ENCODE assay signal across 31 cellular contexts in the genomic region with DNA sequence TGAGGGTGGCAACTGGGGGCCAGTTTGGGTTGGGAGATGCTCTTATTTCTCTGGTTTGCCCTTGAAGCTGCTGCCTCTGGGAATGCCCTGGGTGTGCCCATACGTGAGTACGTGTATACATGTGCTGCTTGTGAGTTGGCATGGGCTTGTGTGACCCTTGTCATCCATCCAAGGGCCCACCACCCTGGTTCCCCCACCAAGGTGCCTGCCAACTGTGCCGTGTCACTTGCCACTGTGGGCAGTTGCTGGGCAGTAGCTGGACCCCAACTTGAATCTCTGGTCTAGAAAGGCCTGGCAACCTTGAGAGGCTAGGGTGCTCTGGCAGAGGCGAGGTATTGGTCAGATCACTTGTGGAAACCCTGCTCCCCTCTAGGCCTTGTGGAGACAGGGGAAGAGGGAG.
"Had no signal": no experiment of that assay in that cellular context is flagged by ENCODE, and none has a peak within 500 bp of the region (broad histone marks: within the 10 kb centered on the region; RNA-seq: fewer than 3 reads in every experiment).

No MANE protein-coding gene starts in this region.

- H3K36me3 ChIP-seq: adrenal gland, breast epithelium, cardiac muscle cell, colonic mucosa, esophagus squamous epithelium, gastroesophageal sphincter had no signal

- H3K27me3 Mint-ChIP-seq: T-helper 17 cell had no signal

- H3K9me3 ChIP-seq: adrenal gland, body of pancreas, breast epithelium, colonic mucosa, esophagus squamous epithelium, gastroesophageal sphincter had no signal

- ATAC-seq: activated CD4-positive, alpha-beta T cell treated with anti-CD3 and anti-CD28 coated beads for 36 hours; activated CD8-positive, alpha-beta memory T cell treated with anti-CD3 and anti-CD28 coated beads, Interleukin-2, amount 10 ng/mL, durations not matched to agents 7 days and 5 days; activated CD8-positive, alpha-beta T cell treated with anti-CD3 and anti-CD28 coated beads, Interleukin-2, amount 10 ng/mL, durations not matched to agents 7 days and 5 days; activated naive CD8-positive, alpha-beta T cell treated with anti-CD3 and anti-CD28 coated beads, Interleukin-2, amount 50 U/mL, for 24 hours; body of pancreas; gastroesophageal sphincter; T-helper 17 cell had no signal

- H3K36me3 Mint-ChIP-seq: activated CD8-positive, alpha-beta memory T cell treated with anti-CD3 and anti-CD28 coated beads, Interleukin-2, amount 10 ng/mL, durations not matched to agents 7 days and 5 days had no signal

- H3K27ac ChIP-seq: adrenal gland, body of pancreas, breast epithelium, cardiac muscle cell, colonic mucosa, epithelial cell of prostate, esophagus squamous epithelium, gastroesophageal sphincter had no signal

- H3K27me3 ChIP-seq: adrenal gland, body of pancreas, breast epithelium, cardiac muscle cell, colonic mucosa, esophagus squamous epithelium, gastroesophageal sphincter had no signal

- H3K4me3 ChIP-seq: adrenal gland, body of pancreas, breast epithelium, cardiac muscle cell, colonic mucosa, esophagus squamous epithelium, gastroesophageal sphincter had no signal

- H3K27ac Mint-ChIP-seq: activated CD4-positive, alpha-beta memory T cell treated with anti-CD3 and anti-CD28 coated beads for 36 hours; activated CD4-positive, alpha-beta T cell treated with anti-CD3 and anti-CD28 coated beads for 36 hours; activated CD4-positive, alpha-beta T cell treated with anti-CD3 and anti-CD28 coated beads, Interleukin-2, amount 10 ng/mL, durations not matched to agents 24 days and 14 days; activated CD8-positive, alpha-beta memory T cell treated with anti-CD3 and anti-CD28 coated beads, Interleukin-2, amount 10 ng/mL, durations not matched to agents 7 days and 5 days; activated CD8-positive, alpha-beta T cell treated with anti-CD3 and anti-CD28 coated beads, Interleukin-2, amount 10 ng/mL, durations not matched to agents 7 days and 5 days; activated naive CD8-positive, alpha-beta T cell treated with anti-CD3 and anti-CD28 coated beads for 36 hours; activated naive CD8-positive, alpha-beta T cell treated with anti-CD3 and anti-CD28 coated beads, Interleukin-2, amount 50 U/mL, for 24 hours; T-helper 17 cell; T-helper 2 cell treated with Interferon-gamma antibody and Interleukin-4, amounts not matched to agents 5 μg/mL and 100 μg/mL, for 36 hours had no signal

- DNase-seq: activated CD4-positive, alpha-beta memory T cell treated with anti-CD3 and anti-CD28 coated beads for 36 hours; activated CD4-positive, alpha-beta T cell treated with anti-CD3 and anti-CD28 coated beads for 36 hours; activated CD4-positive, alpha-beta T cell treated with anti-CD3 and anti-CD28 coated beads, Interleukin-2, amount 10 ng/mL, durations not matched to agents 24 days and 14 days; activated CD4-positive, CD25-positive, alpha-beta regulatory T cell; activated CD4-positive, CD25-positive, alpha-beta regulatory T cell treated with anti-CD3 and anti-CD28 coated beads, Interleukin-2, amount 50 U/mL, for 72 hours; activated CD8-positive, alpha-beta memory T cell treated with anti-CD3 and anti-CD28 coated beads, Interleukin-2, amount 10 ng/mL, durations not matched to agents 7 days and 5 days; activated CD8-positive, alpha-beta memory T cell treated with anti-CD3 and anti-CD28 coated beads, Interleukin-2, amount 50 U/mL, for 4 hours; activated CD8-positive, alpha-beta T cell treated with anti-CD3 and anti-CD28 coated beads, Interleukin-2, amount 10 ng/mL, durations not matched to agents 7 days and 5 days; activated gamma-delta T cell; activated naive CD4-positive, alpha-beta T cell; activated naive CD4-positive, alpha-beta T cell treated with anti-CD3 and anti-CD28 coated beads, Interleukin-2, amount 50 U/mL, for 16 hours; activated naive CD8-positive, alpha-beta T cell treated with anti-CD3 and anti-CD28 coated beads for 36 hours; activated naive CD8-positive, alpha-beta T cell treated with anti-CD3 and anti-CD28 coated beads, Interleukin-2, amount 50 U/mL, for 24 hours; activated T-cell treated with anti-CD3 and anti-CD28 coated beads, Interleukin-2, amount 50 U/mL, for 1 hour; activated T-cell treated with anti-CD3 and anti-CD28 coated beads, Interleukin-2, amount 50 U/mL, for 48 hours; adrenal gland; amygdala; aorta; body of pancreas; colonic mucosa; effector CD8-positive, alpha-beta T cell; esophagus squamous epithelium; foreskin melanocyte; T-helper 1 cell; T-helper 17 cell had no signal

- H3K4me3 Mint-ChIP-seq: activated CD4-positive, alpha-beta memory T cell treated with anti-CD3 and anti-CD28 coated beads for 36 hours; activated CD4-positive, alpha-beta T cell treated with anti-CD3 and anti-CD28 coated beads for 36 hours; activated CD4-positive, alpha-beta T cell treated with anti-CD3 and anti-CD28 coated beads, Interleukin-2, amount 10 ng/mL, durations not matched to agents 24 days and 14 days; activated CD8-positive, alpha-beta memory T cell treated with anti-CD3 and anti-CD28 coated beads, Interleukin-2, amount 10 ng/mL, durations not matched to agents 7 days and 5 days; activated CD8-positive, alpha-beta T cell treated with anti-CD3 and anti-CD28 coated beads, Interleukin-2, amount 10 ng/mL, durations not matched to agents 7 days and 5 days; activated naive CD8-positive, alpha-beta T cell treated with anti-CD3 and anti-CD28 coated beads for 36 hours; activated naive CD8-positive, alpha-beta T cell treated with anti-CD3 and anti-CD28 coated beads, Interleukin-2, amount 50 U/mL, for 24 hours; T-helper 17 cell; T-helper 2 cell treated with Interferon-gamma antibody and Interleukin-4, amounts not matched to agents 5 μg/mL and 100 μg/mL, for 36 hours had no signal

- H3K4me1 ChIP-seq: adrenal gland, breast epithelium, colonic mucosa had no signal

- H3K9me3 Mint-ChIP-seq: activated CD4-positive, alpha-beta memory T cell treated with anti-CD3 and anti-CD28 coated beads for 36 hours; activated CD4-positive, alpha-beta T cell treated with anti-CD3 and anti-CD28 coated beads, Interleukin-2, amount 10 ng/mL, durations not matched to agents 24 days and 14 days; activated naive CD8-positive, alpha-beta T cell treated with anti-CD3 and anti-CD28 coated beads for 36 hours; activated naive CD8-positive, alpha-beta T cell treated with anti-CD3 and anti-CD28 coated beads, Interleukin-2, amount 50 U/mL, for 24 hours; central memory CD8-positive, alpha-beta T cell; T-helper 2 cell treated with Interferon-gamma antibody and Interleukin-4, amounts not matched to agents 5 μg/mL and 100 μg/mL, for 36 hours had no signal

- H3K4me1 Mint-ChIP-seq: central memory CD8-positive, alpha-beta T cell had no signal
